1 cellular context compared by ENCODE assay signal in genomic region chr2:6945821-6946220, GRCh38.
TF ChIP-seq lines count a peak whose summit lies in the region.

No MANE protein-coding gene starts in this region.

TF ChIP-seq in SK-N-SH, 30 proteins besides CTCF, POLR2A, EP300 and RAD21:
- TF ChIP-seq SMC3 (IDR thresholded peaks at IDR 0.05; ENCODE audit: low read depth, low read length) (no peak), ZBTB33 (IDR thresholded peaks at IDR 0.05; ENCODE audit: borderline replicate concordance, low read depth) (no peak), YY1 (IDR thresholded peaks at IDR 0.05; ENCODE audit: low read depth) (no peak), USF2 (IDR thresholded peaks at IDR 0.05; ENCODE audit: borderline replicate concordance, low read depth, low read length) (no peak), RCOR1 (IDR thresholded peaks at IDR 0.05; ENCODE audit: low read length) (no peak), MXI1 (IDR thresholded peaks at IDR 0.05; ENCODE audit: low read depth, low read length) (no peak), GATA2 (CRISPR knock-in tag; IDR thresholded peaks at IDR 0.05) (no peak), MAX (IDR thresholded peaks at IDR 0.05; ENCODE audit: low read depth) (no peak), TEAD4 (IDR thresholded peaks at IDR 0.05; ENCODE audit: borderline replicate concordance, insufficient read depth) (no peak), PBX3 (IDR thresholded peaks at IDR 0.05) (no peak), ELF1 (IDR thresholded peaks at IDR 0.05) (no peak), RXRA (IDR thresholded peaks at IDR 0.05; ENCODE audit: borderline replicate concordance, low read depth) (no peak), NFIC (IDR thresholded peaks at IDR 0.05; ENCODE audit: borderline replicate concordance) (no peak), GABPA (IDR thresholded peaks at IDR 0.05; ENCODE audit: low read depth) (no peak), POLR2AphosphoS5 (IDR thresholded peaks at IDR 0.05; ENCODE audit: low read depth, low read length) (no peak), TAF1 (IDR thresholded peaks at IDR 0.05; ENCODE audit: borderline replicate concordance, low read depth, low read length) (no peak), USF1 (IDR thresholded peaks at IDR 0.05; ENCODE audit: borderline replicate concordance, low read depth) (no peak), NRF1 (IDR thresholded peaks at IDR 0.05; ENCODE audit: low read depth, low read length) (no peak), RFX5 (IDR thresholded peaks at IDR 0.05; ENCODE audit: low read length) (no peak), CHD2 (IDR thresholded peaks at IDR 0.05; ENCODE audit: low read length, partially characterized antibody) (no peak)
